In the genomic region with DNA sequence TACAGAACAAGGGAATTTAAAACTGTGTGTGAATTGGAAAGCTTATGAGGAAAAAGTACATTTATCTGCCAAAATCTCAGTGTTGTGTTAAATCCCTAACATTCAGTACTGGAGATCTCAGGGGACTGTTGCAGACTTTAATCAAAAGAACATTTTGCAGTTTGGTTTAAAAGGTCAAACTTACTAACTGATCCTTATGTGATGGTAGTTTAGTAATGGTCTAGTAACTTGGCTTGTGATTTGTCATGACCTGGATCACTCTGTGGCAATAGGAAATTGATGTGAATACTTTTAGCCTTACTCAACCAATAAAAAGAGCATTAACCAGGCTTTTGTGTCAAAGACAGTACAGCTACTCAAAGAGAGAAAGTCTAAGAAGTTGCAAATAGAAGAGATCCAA, we compare ENCODE assay signal across 14 cellular contexts.
DNase-seq lines count a peak whose midpoint lies in the region; ATAC-seq and TF ChIP-seq lines count a peak whose summit lies in the region.
"Had no signal": no experiment of that assay in that cellular context is flagged by ENCODE, and none has a peak within 500 bp of the region (broad histone marks: within the 10 kb centered on the region; RNA-seq: fewer than 3 reads in every experiment).

No MANE protein-coding gene starts in this region.

- DNase-seq in MCF 10A (ENCODE audit: unreplicated experiment) = peak; percentile 45
- DNase-seq in breast epithelium (ENCODE audit: low spot score in 2 of 2) = no peak
- peak; percentile 57 for DNase-seq in astrocyte of the hippocampus (ENCODE audit: low read depth, low spot score)
- no peak for DNase-seq in right cardiac atrium
- DNase-seq in aorta = no peak
- DNase-seq in NCI-H2107 (lab: John Stamatoyannopoulos, UW) = no peak
- DNase-seq in adrenal gland = no peak
- no peak for DNase-seq in NCI-H146 treated with DMSO at 0.1 percent for 48 hours (lab: John Stamatoyannopoulos, UW; ENCODE audit: unreplicated experiment)
- DNase-seq: GDM1; natural killer cell; NCI-H1092 treated with DMSO at 0.1 percent for 48 hours; stimulated activated CD4-positive, alpha-beta T cell treated with anti-CD3 and anti-CD28 coated beads, Interleukin-2, amount 100 ng/mL, for 24 hours; stomach had no signal

- H3K4me3 ChIP-seq in breast epithelium = no peak overlapping the region
- H3K4me3 ChIP-seq in right cardiac atrium (ENCODE audit: low read length) = no peak overlapping the region
- no peak overlapping the region for H3K4me3 ChIP-seq in aorta (ENCODE audit: low read length in 2 of 2)
- H3K4me3 ChIP-seq in adrenal gland = no peak overlapping the region
- H3K4me3 ChIP-seq: stomach had no signal

- POLR2A ChIA-PET in MCF 10A (lab: Yijun Ruan, JAX) = no interaction called here

- no peak overlapping the region for H3K27ac ChIP-seq in breast epithelium
- H3K27ac ChIP-seq in right cardiac atrium (ENCODE audit: low read length) = no peak overlapping the region
- no peak overlapping the region for H3K27ac ChIP-seq in aorta (ENCODE audit: low read depth in 1 of 2, low read length in 2 of 2)
- H3K27ac ChIP-seq in adrenal gland = no peak overlapping the region
- H3K27ac ChIP-seq: 22Rv1, stomach had no signal

- H3K9me3 ChIP-seq in breast epithelium = no peaks in the 10 kb centered on the region
- H3K9me3 ChIP-seq in right cardiac atrium (ENCODE audit: control insufficient read depth, low read length) = no peaks in the 10 kb centered on the region
- no peaks in the 10 kb centered on the region for H3K9me3 ChIP-seq in aorta (ENCODE audit: control insufficient read depth, low read length)
- peaks cover 0 to 7% (median 0%) of the 10 kb centered on the region in 3 donors for H3K9me3 ChIP-seq in adrenal gland (replicated peaks in 1 of 3)

- TF ChIP-seq POLR2A in breast epithelium (IDR thresholded peaks at IDR 0.05) = no peak
- TF ChIP-seq POLR2A in adrenal gland (IDR thresholded peaks at IDR 0.05) = no peak

- peaks cover 11% of the 10 kb centered on the region for H3K4me1 Mint-ChIP-seq in MCF 10A (ENCODE audit: insufficient read depth, unreplicated experiment)
- H3K4me1 Mint-ChIP-seq: natural killer cell had no signal

- no peaks in the 10 kb centered on the region for H3K27me3 Mint-ChIP-seq in MCF 10A (ENCODE audit: insufficient read depth, unreplicated experiment)

- H3K27me3 ChIP-seq in breast epithelium (no peaks in the 10 kb centered on the region), right cardiac atrium (ENCODE audit: control insufficient read depth, insufficient read depth) (no peaks in the 10 kb centered on the region), aorta (ENCODE audit: control insufficient read depth in 1 of 2, insufficient read depth in 2 of 2, low read length in 1 of 2) (no peaks in the 10 kb centered on the region), adrenal gland (no peaks in the 10 kb centered on the region)
- H3K27me3 ChIP-seq: stomach had no signal

- no TSS peak for BruUV-seq in MCF 10A (replicated peaks; lab: Mats Ljungman, UMichigan)

- no peak overlapping the region for H3K27ac Mint-ChIP-seq in MCF 10A (ENCODE audit: low read depth, unreplicated experiment)
- H3K27ac Mint-ChIP-seq: natural killer cell had no signal

- no peak for TF ChIP-seq CTCF in MCF 10A (IDR thresholded peaks at IDR 0.05; ENCODE audit: unreplicated experiment)
- no peak for TF ChIP-seq CTCF in breast epithelium (IDR thresholded peaks at IDR 0.05)
- no peak for TF ChIP-seq CTCF in adrenal gland (IDR thresholded peaks at IDR 0.05)

- intact Hi-C loops in MCF 10A (cut with micrococcal nuclease) (no loop called here), breast epithelium (cut with DNase I; ENCODE audit: low total_unique reads) (no loop called here), right cardiac atrium (cut with DNase I) (no loop called here), aorta (cut with DNase I) (no loop called here), adrenal gland (cut with DNase I) (no loop called here)

- H3K9me3 Mint-ChIP-seq in MCF 10A (ENCODE audit: unreplicated experiment) = peaks cover 10% of the 10 kb centered on the region

- peak; percentile 71 to 72 for ATAC-seq in right cardiac atrium
- ATAC-seq in aorta (ENCODE audit: low FRiP score) = peak; percentile 77
- ATAC-seq: natural killer cell had no signal

- H3K4me3 Mint-ChIP-seq in MCF 10A (ENCODE audit: unreplicated experiment) = no peak overlapping the region
- H3K4me3 Mint-ChIP-seq: natural killer cell had no signal

- CTCF ChIA-PET in MCF 10A (lab: Yijun Ruan, JAX) = interaction anchor here (0.7 kb wide), 1 partner anchor 133 kb away, joined by 6 read pairs; no protein-coding TSS in a partner anchor

- no peaks in the 10 kb centered on the region for H3K36me3 Mint-ChIP-seq in MCF 10A (ENCODE audit: insufficient read depth, unreplicated experiment)
- H3K36me3 Mint-ChIP-seq: natural killer cell had no signal

- H3K4me1 ChIP-seq in breast epithelium = no peaks in the 10 kb centered on the region
- H3K4me1 ChIP-seq in right cardiac atrium (ENCODE audit: control insufficient read depth, insufficient read depth, low read length) = no peaks in the 10 kb centered on the region
- no peaks in the 10 kb centered on the region for H3K4me1 ChIP-seq in aorta (ENCODE audit: control insufficient read depth in 1 of 2, insufficient read depth in 2 of 2, low read length in 2 of 2)
- H3K4me1 ChIP-seq in adrenal gland (replicated peaks in 1 of 2) = no peaks in the 10 kb centered on the region
- H3K4me1 ChIP-seq: stomach had no signal

- no peaks in the 10 kb centered on the region for H3K36me3 ChIP-seq in breast epithelium
- H3K36me3 ChIP-seq in aorta (ENCODE audit: control insufficient read depth in 1 of 2, insufficient read depth in 2 of 2, low read length in 1 of 2) = no peaks in the 10 kb centered on the region
- no peaks in the 10 kb centered on the region for H3K36me3 ChIP-seq in adrenal gland (replicated peaks in 1 of 2)
- H3K36me3 ChIP-seq: stomach had no signal

Comparison
In these comparisons a context has a peak if more than half of its experiments do, and no peak if none do; other contexts are left out.
1. DNase-seq: peak in MCF 10A (single experiment) and astrocyte of the hippocampus (single experiment); none in breast epithelium (0 of 2), right cardiac atrium (0 of 3), aorta (0 of 2), NCI-H2107 (single experiment), adrenal gland (0 of 7) and NCI-H146 treated with DMSO at 0.1 percent for 48 hours (single experiment).